1 cellular context compared by ENCODE assay signal in the genomic region with DNA sequence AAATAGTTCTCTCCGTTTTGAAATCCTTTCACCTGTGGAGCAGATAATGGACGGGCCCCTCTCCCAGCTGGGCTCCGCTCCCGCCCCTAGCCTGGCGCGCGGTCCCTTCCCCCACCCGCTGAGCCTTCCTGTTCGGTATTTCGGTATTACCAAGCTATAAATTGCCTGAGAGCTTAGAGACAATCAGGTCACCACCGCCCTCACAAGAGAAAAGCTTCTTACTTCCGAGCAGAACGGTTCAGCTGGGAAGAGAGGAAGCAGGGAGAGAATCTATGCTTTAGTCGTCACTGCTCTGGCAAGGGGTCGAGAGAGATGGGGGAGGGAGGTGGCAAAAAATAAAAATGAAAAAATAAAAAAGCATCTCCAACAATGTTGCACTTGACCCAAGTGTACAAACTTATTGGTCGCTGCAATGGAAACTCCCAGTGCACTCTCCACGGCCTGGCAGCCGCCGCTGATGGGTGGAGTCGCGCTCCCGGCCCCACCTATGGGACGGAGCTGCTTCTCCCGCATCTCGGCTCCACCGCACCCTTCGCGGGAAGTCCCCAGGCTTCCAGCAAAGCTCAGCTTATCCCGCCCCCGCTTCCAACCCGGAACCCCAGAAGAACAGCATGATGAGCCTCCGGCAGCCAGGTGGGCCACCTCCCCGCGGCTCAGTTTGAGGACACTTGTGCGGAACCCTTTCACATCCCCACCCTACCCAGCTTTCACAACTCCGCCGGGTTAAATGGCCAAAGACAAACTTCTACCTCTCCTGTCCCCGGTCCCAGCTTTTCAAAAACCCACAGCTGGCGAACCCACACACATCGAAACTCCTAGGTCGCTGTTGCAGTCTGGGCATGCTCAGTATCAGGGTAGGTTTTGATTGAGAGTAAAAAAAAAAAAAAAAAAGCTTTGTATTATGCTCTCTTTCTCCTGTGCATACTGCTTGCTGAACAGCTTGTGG.
TF ChIP-seq lines count a peak whose summit lies in the region.

No MANE protein-coding gene starts in this region.

TF ChIP-seq in WTC11, 78 proteins besides CTCF, POLR2A, EP300 and RAD21 (continued from another document):
- TF ChIP-seq, protein P1, sequence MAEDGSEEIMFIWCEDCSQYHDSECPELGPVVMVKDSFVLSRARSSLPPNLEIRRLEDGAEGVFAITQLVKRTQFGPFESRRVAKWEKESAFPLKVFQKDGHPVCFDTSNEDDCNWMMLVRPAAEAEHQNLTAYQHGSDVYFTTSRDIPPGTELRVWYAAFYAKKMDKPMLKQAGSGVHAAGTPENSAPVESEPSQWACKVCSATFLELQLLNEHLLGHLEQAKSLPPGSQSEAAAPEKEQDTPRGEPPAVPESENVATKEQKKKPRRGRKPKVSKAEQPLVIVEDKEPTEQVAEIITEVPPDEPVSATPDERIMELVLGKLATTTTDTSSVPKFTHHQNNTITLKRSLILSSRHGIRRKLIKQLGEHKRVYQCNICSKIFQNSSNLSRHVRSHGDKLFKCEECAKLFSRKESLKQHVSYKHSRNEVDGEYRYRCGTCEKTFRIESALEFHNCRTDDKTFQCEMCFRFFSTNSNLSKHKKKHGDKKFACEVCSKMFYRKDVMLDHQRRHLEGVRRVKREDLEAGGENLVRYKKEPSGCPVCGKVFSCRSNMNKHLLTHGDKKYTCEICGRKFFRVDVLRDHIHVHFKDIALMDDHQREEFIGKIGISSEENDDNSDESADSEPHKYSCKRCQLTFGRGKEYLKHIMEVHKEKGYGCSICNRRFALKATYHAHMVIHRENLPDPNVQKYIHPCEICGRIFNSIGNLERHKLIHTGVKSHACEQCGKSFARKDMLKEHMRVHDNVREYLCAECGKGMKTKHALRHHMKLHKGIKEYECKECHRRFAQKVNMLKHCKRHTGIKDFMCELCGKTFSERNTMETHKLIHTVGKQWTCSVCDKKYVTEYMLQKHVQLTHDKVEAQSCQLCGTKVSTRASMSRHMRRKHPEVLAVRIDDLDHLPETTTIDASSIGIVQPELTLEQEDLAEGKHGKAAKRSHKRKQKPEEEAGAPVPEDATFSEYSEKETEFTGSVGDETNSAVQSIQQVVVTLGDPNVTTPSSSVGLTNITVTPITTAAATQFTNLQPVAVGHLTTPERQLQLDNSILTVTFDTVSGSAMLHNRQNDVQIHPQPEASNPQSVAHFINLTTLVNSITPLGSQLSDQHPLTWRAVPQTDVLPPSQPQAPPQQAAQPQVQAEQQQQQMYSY (CRISPR knock-in tag; IDR thresholded peaks at IDR 0.05) = peak; percentile 92
- no peak for TF ChIP-seq CREB1 (CRISPR knock-in tag; IDR thresholded peaks at IDR 0.05)
- TF ChIP-seq ZNF121 (CRISPR knock-in tag; IDR thresholded peaks at IDR 0.05) = no peak
- TF ChIP-seq FOXK1 (CRISPR knock-in tag; IDR thresholded peaks at IDR 0.05) = no peak
